In genomic region chr2:219570924-219571310, GRCh38 we compare ENCODE assay signal across 1 cellular context.
TF ChIP-seq lines count a peak whose summit lies in the region.

No MANE protein-coding gene starts in this region.

TF ChIP-seq in SK-N-SH, 30 proteins besides CTCF, POLR2A, EP300 and RAD21 (continued from another document):
- no peak for TF ChIP-seq USF1 (IDR thresholded peaks at IDR 0.05; ENCODE audit: borderline replicate concordance, low read depth)
- no peak; the same call in 1 of the 2 replicates for TF ChIP-seq MAX (IDR thresholded peaks at IDR 0.05; ENCODE audit: low read depth)
- TF ChIP-seq TAF1 (IDR thresholded peaks at IDR 0.05; ENCODE audit: borderline replicate concordance, low read depth, low read length) = no peak
- no peak for TF ChIP-seq ELF1 (IDR thresholded peaks at IDR 0.05)
- no peak for TF ChIP-seq FOXM1 (IDR thresholded peaks at IDR 0.05; ENCODE audit: low read depth)
- no peak for TF ChIP-seq RFX5 (IDR thresholded peaks at IDR 0.05; ENCODE audit: low read length)
- no peak for TF ChIP-seq REST (IDR thresholded peaks at IDR 0.05; ENCODE audit: low read depth, low read length)
